ENCODE assay signal across 12 cellular contexts in the genomic region with DNA sequence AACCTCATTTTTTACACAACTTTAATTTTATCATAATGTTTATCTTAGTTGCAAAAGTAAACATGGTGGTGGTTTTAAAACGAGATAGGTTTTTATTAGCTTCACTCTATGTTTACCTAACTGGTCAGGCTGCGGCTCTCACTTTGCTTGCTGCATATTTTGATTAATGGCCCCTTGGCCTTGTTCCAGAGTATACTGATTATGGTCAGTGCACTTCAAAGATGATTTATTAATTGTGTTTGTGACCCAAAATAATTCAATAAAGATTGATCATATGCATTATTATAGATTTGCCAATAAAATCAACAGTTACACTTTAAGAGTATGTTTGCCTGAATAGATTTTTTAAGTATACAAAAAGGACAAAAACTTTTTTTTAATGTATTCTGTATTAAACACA.
DNase-seq lines count a peak whose midpoint lies in the region; ATAC-seq, FAIRE-seq and TF ChIP-seq lines count a peak whose summit lies in the region.
"Had no signal": no experiment of that assay in that cellular context is flagged by ENCODE, and none has a peak within 500 bp of the region (broad histone marks: within the 10 kb centered on the region; RNA-seq: fewer than 3 reads in every experiment).

No MANE protein-coding gene starts in this region.

- H2AFZ ChIP-seq in PC-3 (ENCODE audit: low read length) (no peak overlapping the region), fibroblast of lung (ENCODE audit: low read length) (no peak overlapping the region), osteoblast (ENCODE audit: low read length) (no peak overlapping the region)

- TF ChIP-seq CTCF in A549 (IDR thresholded peaks at IDR 0.05) (no peak), PC-3 (conservative IDR thresholded peaks at IDR 0.05; ENCODE audit: low read depth, low read length) (no peak), fibroblast of lung (conservative IDR thresholded peaks at IDR 0.05 in 1 of 2, IDR thresholded peaks at IDR 0.05 in 1 of 2; ENCODE audit: low read depth in 1 of 2, low read length in 2 of 2) (no peak), osteoblast (IDR thresholded peaks at IDR 0.05; ENCODE audit: extremely low read depth, low read depth, low read length) (no peak), heart right ventricle (IDR thresholded peaks at IDR 0.05) (no peak), dorsolateral prefrontal cortex (IDR thresholded peaks at IDR 0.05 in 54 of 56, conservative IDR thresholded peaks at IDR 0.05 in 2 of 56; ENCODE audit: low read depth in 1 of 56, partially characterized antibody in 56 of 56) (no peak)

- no peak overlapping the region for H3K27ac ChIP-seq in A549
- no peak overlapping the region for H3K27ac ChIP-seq in PC-3 (ENCODE audit: low read length)
- H3K27ac ChIP-seq in fibroblast of lung (ENCODE audit: insufficient read depth, low read length) = no peak overlapping the region
- no peak overlapping the region for H3K27ac ChIP-seq in osteoblast (ENCODE audit: low read depth, low read length)
- H3K27ac ChIP-seq in heart right ventricle = no peak overlapping the region
- no peak overlapping the region for H3K27ac ChIP-seq in dorsolateral prefrontal cortex
- H3K27ac ChIP-seq: esophagus squamous epithelium had no signal

- ATAC-seq in A549 (no peak; a peak in 1 of 6 replicates), PC-3 (peak; percentile 99), heart right ventricle (no peak)
- ATAC-seq: left colon had no signal

- H3K36me3 ChIP-seq in PC-3 (ENCODE audit: low read depth, low read length) (no peaks in the 10 kb centered on the region), fibroblast of lung (ENCODE audit: control insufficient read depth, insufficient read depth, low read length) (no peaks in the 10 kb centered on the region), osteoblast (ENCODE audit: insufficient read depth, low read length) (no peaks in the 10 kb centered on the region), heart right ventricle (no peaks in the 10 kb centered on the region)
- H3K36me3 ChIP-seq: esophagus squamous epithelium had no signal

- H3K27me3 ChIP-seq in PC-3 (ENCODE audit: low read length) = peaks cover 13% of the 10 kb centered on the region
- H3K27me3 ChIP-seq in fibroblast of lung (ENCODE audit: control insufficient read depth, insufficient read depth, low read length) = no peaks in the 10 kb centered on the region
- H3K27me3 ChIP-seq in osteoblast (ENCODE audit: insufficient read depth, low read length) = peaks cover 7% of the 10 kb centered on the region
- no peaks in the 10 kb centered on the region for H3K27me3 ChIP-seq in heart right ventricle
- H3K27me3 ChIP-seq in dorsolateral prefrontal cortex = no peaks in the 10 kb centered on the region
- H3K27me3 ChIP-seq: esophagus squamous epithelium had no signal

- H3K9ac ChIP-seq in PC-3 (ENCODE audit: low read length) = no peak overlapping the region
- no peak overlapping the region for H3K9ac ChIP-seq in fibroblast of lung (ENCODE audit: insufficient read depth, low read length)

- no peak for FAIRE-seq in A549 (lab: Jason Lieb, UNC)

- WGBS in A549 (ENCODE audit: missing lambda C conversion rate) = 3% methylated on average over 2 of the region's 2 CpGs
- WGBS in heart right ventricle, 2 donors = 30 to 34% methylated on average over 2 of the region's 2 CpGs

- TF ChIP-seq EP300 in A549 (IDR thresholded peaks at IDR 0.05) = no peak

- no peak for TF ChIP-seq RAD21 in A549 (conservative IDR thresholded peaks at IDR 0.05 in 1 of 2, IDR thresholded peaks at IDR 0.05 in 1 of 2)

- H3K4me1 ChIP-seq in A549 (peaks cover 9% of the 10 kb centered on the region; the same call in 2 of the 3 replicates), PC-3 (ENCODE audit: insufficient read depth, low read length) (peaks cover 11% of the 10 kb centered on the region; the same call in 1 of the 2 replicates), fibroblast of lung (ENCODE audit: control insufficient read depth, extremely low read depth, insufficient read depth, low read length) (no peaks in the 10 kb centered on the region), osteoblast (ENCODE audit: insufficient read depth, low read length) (no peaks in the 10 kb centered on the region), heart right ventricle (no peaks in the 10 kb centered on the region)
- H3K4me1 ChIP-seq: esophagus squamous epithelium had no signal

- CTCF ChIA-PET in A549 (lab: Yijun Ruan, JAX) = no interaction called here
- CTCF ChIA-PET in PC-3 (lab: Charles Lee) = interaction anchor here (0.7 kb wide), 1 partner anchor 208 kb away, joined by 3 read pairs; no protein-coding TSS in a partner anchor

- no peaks in the 10 kb centered on the region for H3K9me2 ChIP-seq in PC-3 (replicated peaks; ENCODE audit: low read length)

- peak in 1 of 2 experiments; percentile 63 for DNase-seq in A549 (ENCODE audit: low read depth in 1 of 2, low spot score in 1 of 2)
- peak; percentile 48 for DNase-seq in LHCN-M2 (ENCODE audit: low read depth)
- peak; percentile 88 for DNase-seq in PC-3
- peak; percentile 65 to 72 for DNase-seq in fibroblast of lung (ENCODE audit: low read depth in 2 of 2)
- no peak for DNase-seq in foreskin melanocyte
- no peak for DNase-seq in osteoblast (ENCODE audit: insufficient read length, low spot score, missing footprints)
- DNase-seq in heart right ventricle = no peak
- DNase-seq in dorsolateral prefrontal cortex = no peak
- DNase-seq: central memory CD4-positive, alpha-beta T cell; esophagus squamous epithelium; GF-D8; left colon had no signal

- no TSS peak for BruUV-seq in PC-3 (replicated peaks; lab: Mats Ljungman, UMichigan)

- POLR2A ChIA-PET in A549 (lab: Yijun Ruan, JAX) = no interaction called here
- POLR2A ChIA-PET in PC-3 (lab: Charles Lee; ENCODE audit: unreplicated experiment) = interaction anchor here (0.6 kb wide), 1 partner anchor 188 kb away, joined by 3 read pairs; a partner anchor contains a TSS

- TF ChIP-seq POLR2A in A549 (IDR thresholded peaks at IDR 0.05; ENCODE audit: low read length) = no peak

- H3K4me2 ChIP-seq in A549 (peak overlapping the region; percentile 12; the same call in 1 of the 3 replicates), PC-3 (ENCODE audit: low read length) (no peak overlapping the region), fibroblast of lung (ENCODE audit: extremely low read depth, insufficient read depth, low read length) (no peak overlapping the region), osteoblast (ENCODE audit: insufficient read depth, low read length) (no peak overlapping the region)

- H3K9me3 ChIP-seq in A549 (no peaks in the 10 kb centered on the region), PC-3 (ENCODE audit: low read length) (no peaks in the 10 kb centered on the region), fibroblast of lung (ENCODE audit: control insufficient read depth, insufficient read depth, low read depth, low read length) (no peaks in the 10 kb centered on the region), osteoblast (ENCODE audit: low read depth, low read length) (no peaks in the 10 kb centered on the region), heart right ventricle (no peaks in the 10 kb centered on the region)
- H3K9me3 ChIP-seq: esophagus squamous epithelium had no signal

- no peaks in the 10 kb centered on the region for H3F3A ChIP-seq in PC-3 (ENCODE audit: low read length, unreplicated experiment)

- intact Hi-C loops in PC-3 (cut with micrococcal nuclease) (loop anchor here (1.0 to 10.0 kb wide), 7 partner anchors 16 to 911 kb away; a partner anchor contains a TSS), heart right ventricle (cut with DNase I) (no loop called here), dorsolateral prefrontal cortex (cut with DNase I) (no loop called here)

- H3K79me2 ChIP-seq in PC-3 (ENCODE audit: low read length) = no peaks in the 10 kb centered on the region
- H3K79me2 ChIP-seq in fibroblast of lung (ENCODE audit: control insufficient read depth, insufficient read depth, low read length) = no peaks in the 10 kb centered on the region
- no peaks in the 10 kb centered on the region for H3K79me2 ChIP-seq in osteoblast (ENCODE audit: insufficient read depth, low read length)

- H4K20me1 ChIP-seq in PC-3 (ENCODE audit: low read length) (no peaks in the 10 kb centered on the region), fibroblast of lung (ENCODE audit: control insufficient read depth, extremely low read depth, insufficient read depth, low read length) (no peaks in the 10 kb centered on the region), osteoblast (ENCODE audit: insufficient read depth, low read length) (no peaks in the 10 kb centered on the region)

- H3K4me3 ChIP-seq in A549 (no peak overlapping the region), PC-3 (ENCODE audit: low read length) (no peak overlapping the region), fibroblast of lung (replicated peaks in 1 of 4; ENCODE audit: control extremely low read depth in 1 of 4, insufficient read depth in 1 of 4, low read depth in 3 of 4, low read length in 4 of 4) (no peak overlapping the region), osteoblast (ENCODE audit: insufficient read depth, low read length) (no peak overlapping the region), heart right ventricle (no peak overlapping the region), dorsolateral prefrontal cortex (no peak overlapping the region)
- H3K4me3 ChIP-seq: esophagus squamous epithelium had no signal

TF ChIP-seq in A549, 52 proteins besides CTCF, POLR2A, EP300 and RAD21 (continues in another document):
- peak; percentile 87; the same call in 1 of the 2 replicates for TF ChIP-seq HOXB5 (CRISPR knock-in tag; IDR thresholded peaks at IDR 0.05)
- TF ChIP-seq, protein P1, sequence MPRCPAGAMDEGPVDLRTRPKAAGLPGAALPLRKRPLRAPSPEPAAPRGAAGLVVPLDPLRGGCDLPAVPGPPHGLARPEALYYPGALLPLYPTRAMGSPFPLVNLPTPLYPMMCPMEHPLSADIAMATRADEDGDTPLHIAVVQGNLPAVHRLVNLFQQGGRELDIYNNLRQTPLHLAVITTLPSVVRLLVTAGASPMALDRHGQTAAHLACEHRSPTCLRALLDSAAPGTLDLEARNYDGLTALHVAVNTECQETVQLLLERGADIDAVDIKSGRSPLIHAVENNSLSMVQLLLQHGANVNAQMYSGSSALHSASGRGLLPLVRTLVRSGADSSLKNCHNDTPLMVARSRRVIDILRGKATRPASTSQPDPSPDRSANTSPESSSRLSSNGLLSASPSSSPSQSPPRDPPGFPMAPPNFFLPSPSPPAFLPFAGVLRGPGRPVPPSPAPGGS (IDR thresholded peaks at IDR 0.05) = 0 out of 3 replicates have a peak, but pooled peaks have one; percentile 21
- peak in 1 of 2 experiments; percentile 54; a peak in 1 of 5 replicates for TF ChIP-seq JUN (IDR thresholded peaks at IDR 0.05)
- TF ChIP-seq, protein P2, sequence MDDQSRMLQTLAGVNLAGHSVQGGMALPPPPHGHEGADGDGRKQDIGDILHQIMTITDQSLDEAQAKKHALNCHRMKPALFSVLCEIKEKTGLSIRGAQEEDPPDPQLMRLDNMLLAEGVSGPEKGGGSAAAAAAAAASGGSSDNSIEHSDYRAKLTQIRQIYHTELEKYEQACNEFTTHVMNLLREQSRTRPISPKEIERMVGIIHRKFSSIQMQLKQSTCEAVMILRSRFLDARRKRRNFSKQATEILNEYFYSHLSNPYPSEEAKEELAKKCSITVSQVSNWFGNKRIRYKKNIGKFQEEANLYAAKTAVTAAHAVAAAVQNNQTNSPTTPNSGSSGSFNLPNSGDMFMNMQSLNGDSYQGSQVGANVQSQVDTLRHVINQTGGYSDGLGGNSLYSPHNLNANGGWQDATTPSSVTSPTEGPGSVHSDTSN (IDR thresholded peaks at IDR 0.05) = no peak
- no peak for TF ChIP-seq TP53 (CRISPR knock-in tag; IDR thresholded peaks at IDR 0.05)

Comparison
In these comparisons a context has a peak if more than half of its experiments do, and no peak if none do; other contexts are left out.
1. DNase-seq: peak in LHCN-M2 (single experiment), PC-3 (single experiment) and fibroblast of lung (2 of 2); none in foreskin melanocyte (single experiment), osteoblast (single experiment), heart right ventricle (0 of 2) and dorsolateral prefrontal cortex (0 of 10).